ENCODE assay signal across 24 cellular contexts in the genomic region with DNA sequence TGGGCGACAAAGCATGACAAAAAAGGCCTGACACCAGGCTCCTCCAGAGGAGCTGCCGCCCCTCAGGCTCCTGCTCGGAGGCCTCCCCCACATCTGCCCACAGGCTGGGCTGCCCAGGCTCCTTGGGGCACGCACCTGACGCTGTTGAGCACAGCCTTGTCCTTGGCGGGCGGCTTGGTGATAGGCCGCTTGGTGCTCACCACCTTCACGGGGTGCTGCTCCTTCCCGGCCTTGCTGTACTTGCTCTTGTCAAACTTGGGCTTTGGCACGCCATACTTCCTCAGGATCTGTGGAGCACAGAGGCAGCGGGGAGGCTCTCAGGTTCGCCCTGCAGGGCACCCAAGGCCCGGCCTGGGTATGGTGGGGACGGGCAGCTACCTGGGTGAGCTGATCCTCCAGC.
"Had no signal": no experiment of that assay in that cellular context is flagged by ENCODE, and none has a peak within 500 bp of the region (broad histone marks: within the 10 kb centered on the region; RNA-seq: fewer than 3 reads in every experiment).

No MANE protein-coding gene starts in this region.

- DNase-seq: activated CD4-positive, alpha-beta T cell treated with anti-CD3 and anti-CD28 coated beads for 48 hours; activated CD4-positive, alpha-beta T cell treated with anti-CD3 and anti-CD28 coated beads, Interleukin-2, amount 50 U/mL, for 48 hours; activated CD8-positive, alpha-beta memory T cell treated with anti-CD3 and anti-CD28 coated beads for 24 hours; activated CD8-positive, alpha-beta memory T cell treated with anti-CD3 and anti-CD28 coated beads, Interleukin-2, amount 50 U/mL, for 4 hours; activated naive CD4-positive, alpha-beta T cell treated with Interleukin-2 at 50 U/mL for 16 hours; activated T-cell treated with anti-CD3 and anti-CD28 coated beads, Interleukin-2, amount 50 U/mL, for 24 hours; anterior cingulate cortex; dermis blood vessel endothelial cell; effector CD4-positive, alpha-beta T cell; left colon; naive thymus-derived CD8-positive, alpha-beta T cell; stimulated activated CD4-positive, alpha-beta T cell treated with anti-CD3 and anti-CD28 coated beads, Interleukin-15, amount 100 ng/mL, for 24 hours; stimulated activated CD4-positive, alpha-beta T cell treated with anti-CD3 and anti-CD28 coated beads, Interleukin-2, amount 100 ng/mL, for 24 hours; stimulated activated naive CD4-positive, alpha-beta T cell; T-helper 17 cell; T1000; testis; transverse colon; WERI-Rb-1 had no signal

- H3K27me3 Mint-ChIP-seq: activated naive CD8-positive, alpha-beta T cell; activated T-cell treated with anti-CD3 and anti-CD28 coated beads, Interleukin-2, amount 50 U/mL, for 24 hours; memory B cell; naive thymus-derived CD8-positive, alpha-beta T cell; T-helper 17 cell had no signal

- H3K27ac Mint-ChIP-seq: activated naive CD8-positive, alpha-beta T cell; activated T-helper 2 cell treated with anti-CD3 and anti-CD28 coated beads, Interferon-gamma antibody, Interleukin-2, Interleukin-4, amounts not matched to agents 10 μg/mL and 5 μg/mL and 100 μg/mL, durations not matched to agents 14 hours and 24 hours and 36 hours; memory B cell; T-helper 17 cell had no signal

- H3K36me3 Mint-ChIP-seq: activated naive CD8-positive, alpha-beta T cell had no signal

- ATAC-seq: activated CD4-positive, CD25-positive, alpha-beta regulatory T cell treated with anti-CD3 and anti-CD28 coated beads, Interleukin-2, amount 50 U/mL, for 24 hours; left colon; naive thymus-derived CD8-positive, alpha-beta T cell; T-helper 17 cell had no signal

- H3K27ac ChIP-seq: epithelial cell of prostate, testis, transverse colon, WERI-Rb-1 had no signal

- H3K4me1 Mint-ChIP-seq: memory B cell; naive thymus-derived CD8-positive, alpha-beta T cell; T-helper 17 cell had no signal

- H3K9me3 ChIP-seq: testis, transverse colon had no signal

- H3K27me3 ChIP-seq: testis, transverse colon had no signal

- H3K4me3 ChIP-seq: testis, transverse colon had no signal

- H3K9me3 Mint-ChIP-seq: activated T-cell treated with anti-CD3 and anti-CD28 coated beads, Interleukin-2, amount 50 U/mL, for 24 hours; activated T-helper 2 cell treated with anti-CD3 and anti-CD28 coated beads, Interferon-gamma antibody, Interleukin-2, Interleukin-4, amounts not matched to agents 10 μg/mL and 5 μg/mL and 100 μg/mL, durations not matched to agents 14 hours and 24 hours and 36 hours; memory B cell; naive thymus-derived CD8-positive, alpha-beta T cell had no signal

- H3K4me1 ChIP-seq: transverse colon had no signal

- H3K4me3 Mint-ChIP-seq: activated naive CD8-positive, alpha-beta T cell; activated T-cell treated with anti-CD3 and anti-CD28 coated beads, Interleukin-2, amount 50 U/mL, for 24 hours; memory B cell; naive thymus-derived CD8-positive, alpha-beta T cell; T-helper 17 cell had no signal
